1 cellular context compared by ENCODE assay signal in the genomic region with DNA sequence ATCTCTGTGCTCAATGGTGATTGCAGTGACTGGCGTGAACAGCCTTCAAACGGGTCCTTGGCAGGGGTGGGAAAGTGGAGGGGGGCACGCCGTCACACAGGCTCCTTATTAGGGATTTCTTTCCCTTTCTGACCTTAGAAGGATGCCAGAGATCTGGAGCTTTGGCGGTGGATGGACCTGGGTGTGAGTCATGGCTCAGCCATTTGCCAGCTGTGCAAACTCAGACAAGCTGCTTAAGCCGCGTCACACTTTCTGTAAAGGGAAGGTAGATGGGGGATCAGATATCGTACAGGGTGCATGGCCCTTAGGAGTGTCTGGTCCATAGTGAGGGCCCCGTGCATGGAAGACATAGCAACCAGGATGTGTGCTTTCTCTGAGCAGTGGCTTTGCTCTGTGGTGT.
TF ChIP-seq lines count a peak whose summit lies in the region.

No MANE protein-coding gene starts in this region.

TF ChIP-seq in HepG2, 621 proteins besides CTCF, POLR2A, EP300 and RAD21 (continued from another document):
- TF ChIP-seq CREB1 (IDR thresholded peaks at IDR 0.05) (0 out of 2 replicates have a peak, but pooled peaks have one; percentile 31), CREB1 (CRISPR knock-in tag; IDR thresholded peaks at IDR 0.05) (no peak)
TF ChIP-seq in HepG2: peak in this region for 2.
